ENCODE assay signal across 8 cellular contexts in genomic region chr6:116268589-116269293, GRCh38. TPM values are rescaled to one million over a fixed set of nuclear protein-coding genes. Genes with fewer than 3 reads are reported as not detected.
DNase-seq lines count a peak whose midpoint lies in the region; ATAC-seq, FAIRE-seq and TF ChIP-seq lines count a peak whose summit lies in the region.

No MANE protein-coding gene starts in this region.

- intact Hi-C loops in kidney (cut with DNase I) (no loop called here), upper lobe of right lung (cut with DNase I) (no loop called here)

- peak overlapping the region; percentile 52 for H3K27ac ChIP-seq in brain microvascular endothelial cell
- no peak overlapping the region for H3K27ac ChIP-seq in kidney (ENCODE audit: low read depth in 2 of 2, low read length in 2 of 2)
- H3K27ac ChIP-seq in upper lobe of right lung, result no peak overlapping the region

- TF ChIP-seq CTCF in brain microvascular endothelial cell (IDR thresholded peaks at IDR 0.05; ENCODE audit: low read depth, low read length, missing control alignments), result peak; percentile 69
- peak; percentile 73 for TF ChIP-seq CTCF in kidney (IDR thresholded peaks at IDR 0.05; ENCODE audit: borderline replicate concordance, extremely low read depth, insufficient read depth)
- peak; percentile 81 for TF ChIP-seq CTCF in upper lobe of right lung (IDR thresholded peaks at IDR 0.05)

- H3K4me3 ChIP-seq in brain microvascular endothelial cell (ENCODE audit: low read depth, low read length), result no peak overlapping the region
- H3K4me3 ChIP-seq in kidney (ENCODE audit: low read length in 2 of 2), result no peak overlapping the region
- H3K4me3 ChIP-seq in upper lobe of right lung, result no peak overlapping the region

- ATAC-seq in GM21381 (IDR thresholded peaks at IDR 0.05; ENCODE audit: unreplicated experiment), result peak; percentile 77
- ATAC-seq in HG03565 (IDR thresholded peaks at IDR 0.05; ENCODE audit: unreplicated experiment), result peak; percentile 86
- peak; percentile 94 for ATAC-seq in upper lobe of right lung

- H3K4me1 ChIP-seq in kidney (ENCODE audit: control insufficient read depth in 1 of 2, insufficient read depth in 1 of 2, low read depth in 1 of 2, low read length in 2 of 2) (no peaks in the 10 kb centered on the region), upper lobe of right lung (no peaks in the 10 kb centered on the region)

- peak; percentile 62 for FAIRE-seq in kidney (lab: Jason Lieb, UNC)

- H3K9me3 ChIP-seq in kidney (ENCODE audit: control insufficient read depth in 1 of 2, low read length in 2 of 2) (no peaks in the 10 kb centered on the region), upper lobe of right lung (no peaks in the 10 kb centered on the region)

- H3K36me3 ChIP-seq in brain microvascular endothelial cell (replicated peaks), result no peaks in the 10 kb centered on the region
- peaks cover 2 to 8% of the 10 kb centered on the region in 2 donors for H3K36me3 ChIP-seq in kidney (ENCODE audit: control insufficient read depth in 1 of 2, insufficient read depth in 2 of 2, low read length in 2 of 2)
- peaks cover 21% of the 10 kb centered on the region for H3K36me3 ChIP-seq in upper lobe of right lung

- in situ Hi-C loops in brain microvascular endothelial cell (cut with HindIII; ENCODE audit: low pct_ligation_motif_present, low sequenced_read_pairs), result no loop called here

- H3K9ac ChIP-seq in kidney (ENCODE audit: low read length in 2 of 2), result no peak overlapping the region

- DNase-seq in EL, result peak; percentile 83
- peak; percentile 83 for DNase-seq in NCI-H82 (lab: John Stamatoyannopoulos, UW)
- peak; percentile 67 for DNase-seq in brain microvascular endothelial cell
- no peak for DNase-seq in kidney
- DNase-seq in upper lobe of right lung, result no peak
- DNase-seq in HK-2 (ENCODE audit: unreplicated experiment), result no peak

- H3K27me3 ChIP-seq in brain microvascular endothelial cell (replicated peaks), result no peaks in the 10 kb centered on the region
- H3K27me3 ChIP-seq in upper lobe of right lung, result no peaks in the 10 kb centered on the region

RNA-seq across cellular contexts. Expression of gene TSPYL1, which starts 11.0 kb away (rescaled TPM):
- total RNA-seq in kidney (112 TPM), upper lobe of right lung (86.2 TPM)
- polyA plus RNA-seq in kidney (ENCODE audit: insufficient read depth, low read depth, low replicate concordance), result 68.7 TPM

RNA-seq across cellular contexts. Expression of gene TSPYL4, which starts 14.9 kb away (rescaled TPM):
- total RNA-seq in kidney, result 25.8 TPM
- 15.2 TPM for polyA plus RNA-seq in kidney (ENCODE audit: insufficient read depth, low read depth, low replicate concordance)
- total RNA-seq in upper lobe of right lung, result 13.6 TPM

Comparison
In these comparisons a context has a peak if more than half of its experiments do, and no peak if none do; other contexts are left out.
1. DNase-seq: peak in EL (single experiment), NCI-H82 (single experiment) and brain microvascular endothelial cell (single experiment); none in kidney (single experiment), upper lobe of right lung (single experiment) and HK-2 (single experiment).
2. Peak in every context shown above with its lines, with median percentiles within 50 percentile points of each other: ATAC-seq and CTCF ChIP-seq.